In genomic region chr6:27772261-27773001, GRCh38 we compare ENCODE assay signal across 1 cellular context.
A peak's percentile ranks its signal among the peaks of the same experiment; 100 is the strongest.
TF ChIP-seq lines count a peak whose summit lies in the region.

No MANE protein-coding gene starts in this region.

TF ChIP-seq in K562, 482 proteins besides CTCF, POLR2A, EP300 and RAD21 (continued from another document and continues in another):
- TF ChIP-seq NR3C1 (CRISPR knock-in tag; IDR thresholded peaks at IDR 0.05) (no peak), ZNF212 (CRISPR knock-in tag; IDR thresholded peaks at IDR 0.05) (no peak), ZNF347 (CRISPR knock-in tag; IDR thresholded peaks at IDR 0.05; ENCODE audit: low read depth) (no peak), ZHX1 (conservative IDR thresholded peaks at IDR 0.05; ENCODE audit: low read length) (peak; percentile 75; the same call in 1 of the 2 replicates), CSDE1 (IDR thresholded peaks at IDR 0.05) (no peak), E2F4 (CRISPR knock-in tag; IDR thresholded peaks at IDR 0.05; ENCODE audit: low read depth) (peak; percentile 15; the same call in 1 of the 2 replicates), HDAC3 (IDR thresholded peaks at IDR 0.05; ENCODE audit: borderline replicate concordance, partially characterized antibody) (no peak), NFXL1 (CRISPR knock-in tag; IDR thresholded peaks at IDR 0.05) (no peak), ZNF134 (CRISPR knock-in tag; conservative IDR thresholded peaks at IDR 0.05) (peak; percentile 49; the same call in 1 of the 2 replicates), ZNF175 (CRISPR knock-in tag; IDR thresholded peaks at IDR 0.05; ENCODE audit: low read depth) (0 out of 2 replicates have a peak, but pooled peaks have one; percentile 37), SIRT6 (IDR thresholded peaks at IDR 0.05; ENCODE audit: low read depth, low read length) (no peak), ZBTB7A (IDR thresholded peaks at IDR 0.05; ENCODE audit: borderline replicate concordance, control insufficient read depth, low read depth, low read length) (no peak), RFX1 (IDR thresholded peaks at IDR 0.05) (no peak), ZNF445 (CRISPR knock-in tag; IDR thresholded peaks at IDR 0.05; ENCODE audit: low read depth) (no peak), MLLT1 (IDR thresholded peaks at IDR 0.05) (peak; percentile 58 to 74), SREBF1 (IDR thresholded peaks at IDR 0.05; ENCODE audit: borderline replicate concordance, low read depth, low read length) (no peak), ZNF197 (CRISPR knock-in tag; IDR thresholded peaks at IDR 0.05; ENCODE audit: low read depth) (no peak), PHB2 (IDR thresholded peaks at IDR 0.05; ENCODE audit: low read depth) (no peak), CBFA2T2 (conservative IDR thresholded peaks at IDR 0.05) (no peak), ZNF121 (CRISPR knock-in tag; conservative IDR thresholded peaks at IDR 0.05) (no peak), GTF2A2 (tag; IDR thresholded peaks at IDR 0.05) (no peak), NCOA1 (IDR thresholded peaks at IDR 0.05; ENCODE audit: low read depth) (no peak), SNAPC5 (CRISPR knock-in tag; IDR thresholded peaks at IDR 0.05) (no peak), E2F3 (CRISPR knock-in tag; IDR thresholded peaks at IDR 0.05) (no peak), LCOR (CRISPR knock-in tag; IDR thresholded peaks at IDR 0.05) (no peak), DACH1 (IDR thresholded peaks at IDR 0.05; ENCODE audit: partially characterized antibody) (peak; percentile 92), OTX1 (CRISPR knock-in tag; IDR thresholded peaks at IDR 0.05) (no peak), CC2D1A (IDR thresholded peaks at IDR 0.05) (peak; percentile 62; the same call in 1 of the 2 replicates), NBN (IDR thresholded peaks at IDR 0.05; ENCODE audit: low read depth) (peak; percentile 85), KLF6 (CRISPR knock-in tag; IDR thresholded peaks at IDR 0.05; ENCODE audit: borderline replicate concordance) (peak; percentile 60; the same call in 1 of the 2 replicates), BRF2 (IDR thresholded peaks at IDR 0.05; ENCODE audit: borderline replicate concordance, insufficient read depth, insufficient read length) (no peak), ATF2 (CRISPR knock-in tag; IDR thresholded peaks at IDR 0.05) (no peak), ZNF3 (CRISPR knock-in tag; IDR thresholded peaks at IDR 0.05) (no peak), SMC3 (conservative IDR thresholded peaks at IDR 0.05; ENCODE audit: insufficient read depth, low read depth, low read length) (peak; percentile 95), THAP7 (CRISPR knock-in tag; IDR thresholded peaks at IDR 0.05) (no peak), MXI1 (IDR thresholded peaks at IDR 0.05; ENCODE audit: low read depth, low read length) (no peak), ZKSCAN1 (IDR thresholded peaks at IDR 0.05; ENCODE audit: low read depth, low read length) (peak; percentile 63; the same call in 1 of the 2 replicates), ZNF224 (CRISPR knock-in tag; IDR thresholded peaks at IDR 0.05) (peak; percentile 35; the same call in 1 of the 2 replicates), FOXP1 (CRISPR knock-in tag; IDR thresholded peaks at IDR 0.05) (peak; percentile 77), XRCC3 (IDR thresholded peaks at IDR 0.05) (no peak), NR0B1 (IDR thresholded peaks at IDR 0.05; ENCODE audit: partially characterized antibody) (no peak), CREB3L1 (IDR thresholded peaks at IDR 0.05; ENCODE audit: borderline replicate concordance, low read depth) (no peak; the same call in 1 of the 2 replicates), PREB (CRISPR knock-in tag; IDR thresholded peaks at IDR 0.05) (no peak), XRCC5 (IDR thresholded peaks at IDR 0.05; ENCODE audit: low read depth, low read length) (peak; percentile 98), MYC (IDR thresholded peaks at IDR 0.05; ENCODE audit: low read depth, low read length) (peak; percentile 89), MYC (CRISPR knock-in tag; IDR thresholded peaks at IDR 0.05; ENCODE audit: borderline replicate concordance, low read depth) (peak; percentile 82), KAT7 (CRISPR knock-in tag; IDR thresholded peaks at IDR 0.05; ENCODE audit: borderline replicate concordance) (no peak), ZNF717 (CRISPR knock-in tag; IDR thresholded peaks at IDR 0.05) (no peak), VEZF1 (CRISPR knock-in tag; IDR thresholded peaks at IDR 0.05) (no peak), IFI16 (CRISPR knock-in tag; IDR thresholded peaks at IDR 0.05) (no peak), CXXC5 (CRISPR knock-in tag; IDR thresholded peaks at IDR 0.05) (peak; percentile 88), ATF7 (IDR thresholded peaks at IDR 0.05) (peak; percentile 64; the same call in 1 of the 2 replicates), ZNF76 (CRISPR knock-in tag; IDR thresholded peaks at IDR 0.05; ENCODE audit: borderline replicate concordance) (0 out of 2 replicates have a peak, but pooled peaks have one; percentile 53), ILF3 (IDR thresholded peaks at IDR 0.05; ENCODE audit: borderline replicate concordance) (no peak), ZNF780A (CRISPR knock-in tag; IDR thresholded peaks at IDR 0.05) (no peak), SOX6 (IDR thresholded peaks at IDR 0.05) (peak; percentile 72), ZNF79 (CRISPR knock-in tag; IDR thresholded peaks at IDR 0.05; ENCODE audit: low read depth) (0 out of 2 replicates have a peak, but pooled peaks have one; percentile 67), HIVEP1 (CRISPR knock-in tag; IDR thresholded peaks at IDR 0.05) (peak; percentile 46; the same call in 1 of the 2 replicates), ZNF586 (CRISPR knock-in tag; conservative IDR thresholded peaks at IDR 0.05) (no peak), TAF7 (tag; IDR thresholded peaks at IDR 0.05) (no peak), RB1 (IDR thresholded peaks at IDR 0.05; ENCODE audit: low read depth) (peak; percentile 81)
